31 cellular contexts compared by ENCODE assay signal in genomic region chr20:39631557-39631956, GRCh38.
DNase-seq lines count a peak whose midpoint lies in the region; ATAC-seq, FAIRE-seq and TF ChIP-seq lines count a peak whose summit lies in the region.
"Had no signal": no experiment of that assay in that cellular context is flagged by ENCODE, and none has a peak within 500 bp of the region (broad histone marks: within the 10 kb centered on the region; RNA-seq: fewer than 3 reads in every experiment).

No MANE protein-coding gene starts in this region.

- H3K27ac ChIP-seq in brain microvascular endothelial cell (no peak overlapping the region), foreskin keratinocyte (no peak overlapping the region), right lobe of liver (no peak overlapping the region)
- H3K27ac ChIP-seq: 22Rv1, adrenal gland, heart left ventricle, left lung, neutrophil, testis, vagina had no signal

- H3K4me3 ChIP-seq in brain microvascular endothelial cell (ENCODE audit: low read depth, low read length) (no peak overlapping the region), right lobe of liver (no peak overlapping the region)
- H3K4me3 ChIP-seq: adrenal gland, GM12878, heart left ventricle, left lung, testis, vagina had no signal

- DNase-seq in NCI-H510A treated with DMSO at 0.1 percent for 48 hours (lab: John Stamatoyannopoulos, UW) = peak; percentile 46
- no peak for DNase-seq in NCI-H510A (lab: John Stamatoyannopoulos, UW)
- DNase-seq in brain microvascular endothelial cell = peak; percentile 12
- peak; percentile 17 to 63 for DNase-seq in foreskin keratinocyte
- DNase-seq in urothelium cell line (ENCODE audit: low spot score) = peak; percentile 64
- no peak for DNase-seq in LoVo (ENCODE audit: low spot score)
- no peak for DNase-seq in right lobe of liver
- DNase-seq in T1000 (lab: John Stamatoyannopoulos, UW) = no peak
- DNase-seq: activated B cell treated with CpG ODN at 0.5 μM for 24 hours; activated CD4-positive, alpha-beta T cell treated with anti-CD3 and anti-CD28 coated beads, Interleukin-2, amount 50 U/mL, for 1 hour; activated naive CD4-positive, alpha-beta T cell; activated T-cell treated with anti-CD3 and anti-CD28 coated beads, Interleukin-2, amount 50 U/mL, for 4 hours; adrenal gland; CD4-positive, CD25-positive, alpha-beta regulatory T cell; central memory CD4-positive, alpha-beta T cell; dermis blood vessel endothelial cell; GOT3; heart left ventricle; Karpas-422; left lung; naive B cell; NCI-H446; Right ventricle myocardium superior; stimulated activated naive CD8-positive, alpha-beta T cell treated with anti-CD3 and anti-CD28 coated beads, Interleukin-15, Interleukin-2, amounts not matched to agents 100 U/mL and 50 U/mL, for 24 hours; testis had no signal

- ATAC-seq in foreskin keratinocyte (peak; percentile 94), right lobe of liver (no peak)
- ATAC-seq: activated T-cell treated with anti-CD3 and anti-CD28 coated beads, Interleukin-2, amount 50 U/mL, for 4 hours; GM12878; heart left ventricle; HepG2; left lung; stimulated activated naive CD8-positive, alpha-beta T cell treated with anti-CD3 and anti-CD28 coated beads, Interleukin-15, Interleukin-2, amounts not matched to agents 100 U/mL and 50 U/mL, for 24 hours had no signal

- TF ChIP-seq CTCF in brain microvascular endothelial cell (IDR thresholded peaks at IDR 0.05; ENCODE audit: low read depth, low read length, missing control alignments) (no peak), foreskin keratinocyte (conservative IDR thresholded peaks at IDR 0.05) (no peak), right lobe of liver (IDR thresholded peaks at IDR 0.05) (no peak)

- H3K9me3 ChIP-seq in right lobe of liver = no peaks in the 10 kb centered on the region
- H3K9me3 ChIP-seq: adrenal gland, heart left ventricle, left lung, neutrophil, testis, vagina had no signal

- H3K4me1 ChIP-seq in foreskin keratinocyte (peaks cover 11% of the 10 kb centered on the region), right lobe of liver (no peaks in the 10 kb centered on the region)
- H3K4me1 ChIP-seq: adrenal gland, heart left ventricle, left lung, testis, vagina had no signal

- TF ChIP-seq POLR2A in right lobe of liver (IDR thresholded peaks at IDR 0.05) = no peak

- H3K27me3 ChIP-seq in brain microvascular endothelial cell (replicated peaks) = no peaks in the 10 kb centered on the region
- no peaks in the 10 kb centered on the region for H3K27me3 ChIP-seq in foreskin keratinocyte
- no peaks in the 10 kb centered on the region for H3K27me3 ChIP-seq in right lobe of liver
- H3K27me3 ChIP-seq: adrenal gland, left lung, neutrophil, testis, vagina had no signal

- intact Hi-C loops in right lobe of liver (cut with DNase I) = no loop called here

- H3K36me3 ChIP-seq in brain microvascular endothelial cell (replicated peaks) (no peaks in the 10 kb centered on the region), right lobe of liver (no peaks in the 10 kb centered on the region)
- H3K36me3 ChIP-seq: adrenal gland, heart left ventricle, left lung, neutrophil, vagina had no signal

- no peak for FAIRE-seq in urothelium cell line (lab: Jason Lieb, UNC)
- FAIRE-seq: D721Med, GM12878, HepG2 had no signal

- in situ Hi-C loops in brain microvascular endothelial cell (cut with HindIII; ENCODE audit: low pct_ligation_motif_present, low sequenced_read_pairs) = no loop called here

Comparison
In these comparisons a context has a peak if more than half of its experiments do, and no peak if none do; other contexts are left out.
1. DNase-seq: peak in NCI-H510A treated with DMSO at 0.1 percent for 48 hours (single experiment), brain microvascular endothelial cell (single experiment), foreskin keratinocyte (2 of 2) and urothelium cell line (single experiment); none in NCI-H510A (single experiment), LoVo (single experiment), right lobe of liver (0 of 3) and T1000 (single experiment).